8 cellular contexts compared by ENCODE assay signal in the genomic region with DNA sequence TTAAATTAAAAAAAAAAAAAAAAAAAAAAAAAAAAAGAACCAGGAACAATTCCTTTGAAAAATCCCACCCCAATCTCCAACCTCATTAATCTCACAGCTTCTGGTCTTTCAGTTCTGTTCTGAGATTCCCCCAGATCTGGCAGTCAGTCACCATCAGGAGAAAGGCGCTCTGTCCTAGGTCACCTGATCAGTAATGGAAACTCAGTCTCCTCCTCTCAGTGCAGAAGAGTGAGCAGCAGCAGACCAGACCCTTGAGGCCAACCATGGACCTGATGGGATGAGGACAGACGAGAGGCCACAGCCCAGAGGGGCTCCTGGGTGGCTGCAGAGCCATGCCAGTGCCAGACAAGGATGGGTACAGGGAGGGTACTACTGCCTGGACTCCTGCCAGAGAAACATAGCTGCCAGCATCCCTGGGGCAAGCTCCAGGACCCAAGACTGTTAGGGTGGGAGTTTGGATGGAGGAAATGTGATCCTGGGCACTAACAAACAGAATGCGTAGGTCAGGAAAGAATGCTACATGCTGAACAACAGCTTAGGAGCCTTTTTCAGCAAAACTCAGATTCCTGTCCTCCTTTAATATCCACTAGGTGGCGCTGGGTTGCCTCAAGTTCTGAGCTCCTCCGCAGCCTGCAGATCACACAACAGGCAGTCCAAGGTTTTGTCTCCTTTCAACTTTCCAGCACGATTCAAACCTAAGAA. TPM values are rescaled to one million over a fixed set of nuclear protein-coding genes. Genes with fewer than 3 reads are reported as not detected.
A peak's percentile ranks its signal among the peaks of the same experiment; 100 is the strongest.
DNase-seq lines count a peak whose midpoint lies in the region; ATAC-seq and TF ChIP-seq lines count a peak whose summit lies in the region.

No MANE protein-coding gene starts in this region.

- H3K4me3 ChIP-seq in HEK293 (ENCODE audit: low read depth, low read length): no peak overlapping the region
- H3K4me3 ChIP-seq in lung: no peak overlapping the region

- no peaks in the 10 kb centered on the region for H3K27me3 ChIP-seq in lung (ENCODE audit: control insufficient read depth, insufficient read depth)

- POLR2A ChIA-PET in HEK293 (lab: Yijun Ruan, JAX): interaction anchor here (1.2 kb wide), 1 partner anchor 38 kb away, joined by 3 read pairs; no protein-coding TSS in a partner anchor

- ATAC-seq in lung (ENCODE audit: insufficient read depth, low FRiP score): no peak

- CTCF ChIA-PET in HEK293 (lab: Yijun Ruan, JAX): interaction anchor here (0.5 to 7.7 kb wide), 36 partner anchors 8 to 564 kb away, joined by 3 to 80 read pairs (median 4); partner anchors contain the start of gene HBQ1

- TF ChIP-seq CTCF in HEK293 (tag by site-specific recombination; IDR thresholded peaks at IDR 0.05): peak; percentile 75
- peak; percentile 77 for TF ChIP-seq CTCF in lung (IDR thresholded peaks at IDR 0.05; ENCODE audit: control extremely low read depth, extremely low read depth)

- H3K9me3 ChIP-seq in HEK293 (ENCODE audit: control insufficient read depth, insufficient read depth, low read depth, low read length) (no peaks in the 10 kb centered on the region), lung (ENCODE audit: control insufficient read depth in 2 of 2, insufficient read depth in 1 of 2, low read length in 1 of 2) (no peaks in the 10 kb centered on the region)

- no peak overlapping the region for H3K27ac ChIP-seq in HEK293 (ENCODE audit: extremely low read depth, low read depth, low read length)
- H3K27ac ChIP-seq in lung (ENCODE audit: low read depth in 1 of 2, low read length in 1 of 2): no peak overlapping the region

- DNase-seq in C1 segment of cervical spinal cord (lab: John Stamatoyannopoulos, UW) (peak in 8 of 14 donors; percentile 31 to 60 (median 40)), NCI-H526 (lab: John Stamatoyannopoulos, UW) (peak; percentile 44 to 64), ecto neural progenitor cell (ENCODE audit: low spot score) (peak; percentile 70), lung (ENCODE audit: low spot score) (peak; percentile 59), UCSD-AML1 (lab: John Stamatoyannopoulos, UW; ENCODE audit: unreplicated experiment) (no peak)
- DNase-seq in activated CD4-positive, alpha-beta T cell treated with anti-CD3 and anti-CD28 coated beads, Interleukin-2, amount 50 U/mL, for 1 hour: peak; percentile 38
- DNase-seq in stimulated activated CD8-positive, alpha-beta memory T cell treated with anti-CD3 and anti-CD28 coated beads, Interleukin-7, amount 100 ng/mL, for 4 hours (ENCODE audit: low read depth in 2 of 2): peak; percentile 32 to 39

- H3K4me1 ChIP-seq in HEK293 (ENCODE audit: control insufficient read depth, insufficient read depth, low read length) (no peaks in the 10 kb centered on the region), lung (ENCODE audit: control insufficient read depth in 2 of 2, insufficient read depth in 2 of 2, low read length in 2 of 2) (no peaks in the 10 kb centered on the region)

- H3K36me3 ChIP-seq in HEK293 (ENCODE audit: control insufficient read depth in 2 of 2, insufficient read depth in 1 of 2, low read length in 2 of 2): peaks cover 7 to 48% of the 10 kb centered on the region in 2 experiments; a peak in 2 of 3 replicates
- peaks cover 15 to 16% of the 10 kb centered on the region in 2 donors for H3K36me3 ChIP-seq in lung (ENCODE audit: control insufficient read depth in 2 of 2, insufficient read depth in 2 of 2, low read length in 2 of 2)

- 30 to 38% methylated on average over 6 of the region's 6 CpGs for WGBS in lung, 2 donors

TF ChIP-seq in HEK293, 187 proteins besides CTCF, POLR2A, EP300 and RAD21:
- peak; percentile 91 for TF ChIP-seq ZNF600 (tag by site-specific recombination; IDR thresholded peaks at IDR 0.05)
- peak; percentile 68 for TF ChIP-seq SCRT2 (tag by site-specific recombination; IDR thresholded peaks at IDR 0.05)
- TF ChIP-seq ZBTB20 (tag by site-specific recombination; IDR thresholded peaks at IDR 0.05): peak; percentile 45; the same call in 1 of the 2 replicates
- TF ChIP-seq ZNF654 (tag by site-specific recombination; IDR thresholded peaks at IDR 0.05; ENCODE audit: low read depth): peak; percentile 91
- TF ChIP-seq ZNF423 (tag by site-specific recombination; IDR thresholded peaks at IDR 0.05): no peak
- peak; percentile 22; the same call in 1 of the 2 replicates for TF ChIP-seq SP7 (tag by site-specific recombination; IDR thresholded peaks at IDR 0.05)
- no peak for TF ChIP-seq KLF8 (tag by site-specific recombination; IDR thresholded peaks at IDR 0.05)
- TF ChIP-seq ZBTB17 (tag by site-specific recombination; IDR thresholded peaks at IDR 0.05): peak; percentile 74
- peak; percentile 27; the same call in 1 of the 2 replicates for TF ChIP-seq ZNF660 (tag by site-specific recombination; IDR thresholded peaks at IDR 0.05)

RNA-seq across cellular contexts. Expression of gene MPG, which starts 28.7 kb away (rescaled TPM):
- 10 to 100 TPM; 61.1 to 77.8 TPM for total RNA-seq in lung
- polyA plus RNA-seq in lung: 100 to 1,000 TPM in 1 of 2 donors, 10 to 100 TPM in 1; 81.4 to 101 TPM

RNA-seq across cellular contexts. Expression of gene NPRL3, which starts 31.7 kb away (rescaled TPM):
- total RNA-seq in lung: 10 to 100 TPM; 21.3 to 34.8 TPM
- polyA plus RNA-seq in lung: 10 to 100 TPM; 15.6 to 22.7 TPM

RNA-seq across cellular contexts. Expression of gene RHBDF1, which starts 34.3 kb away (rescaled TPM):
- total RNA-seq in lung: 10 to 100 TPM; 28.5 to 31.4 TPM
- polyA plus RNA-seq in lung: 10 to 100 TPM; 26.6 to 51.2 TPM

RNA-seq across cellular contexts. Expression of gene HBZ, which starts 45.7 kb away (rescaled TPM):
- 1 to 10 TPM in 1 of 2 donors, under 1 TPM in 1; 0.37 to 9.2 TPM for total RNA-seq in lung
- polyA plus RNA-seq in lung: under 1 TPM in 1 of 2 donors, not detected in 1; 0.09 TPM

RNA-seq across cellular contexts. Expression of gene SNRNP25, which starts 53.1 kb away (rescaled TPM):
- 10 to 100 TPM; 10.3 to 17.9 TPM for total RNA-seq in lung
- 10 to 100 TPM; 23.8 to 30.9 TPM for polyA plus RNA-seq in lung
